In the genomic region with DNA sequence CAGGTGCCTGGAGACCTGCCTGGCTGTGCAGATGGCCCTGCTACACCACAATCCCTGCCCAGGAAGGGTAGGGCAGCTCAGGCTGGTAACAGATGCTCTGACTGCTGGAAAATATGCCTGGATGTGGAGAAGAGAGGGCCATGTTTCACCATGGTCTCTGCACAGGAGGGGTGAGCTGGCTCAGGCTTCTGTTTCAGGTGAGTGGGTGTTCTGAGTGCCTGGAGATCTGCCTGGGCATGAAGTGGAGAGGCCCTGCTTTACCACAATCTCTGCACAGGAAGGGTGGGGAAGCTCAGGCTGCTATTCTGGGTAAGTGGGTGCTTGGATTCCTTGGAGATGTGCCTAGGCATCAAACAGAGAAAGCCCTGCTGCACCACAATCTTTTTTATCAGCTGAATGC, we compare ENCODE assay signal across 13 cellular contexts.
DNase-seq lines count a peak whose midpoint lies in the region; ATAC-seq, FAIRE-seq and TF ChIP-seq lines count a peak whose summit lies in the region.
"Had no signal": no experiment of that assay in that cellular context is flagged by ENCODE, and none has a peak within 500 bp of the region (broad histone marks: within the 10 kb centered on the region; RNA-seq: fewer than 3 reads in every experiment).

No MANE protein-coding gene starts in this region.

- H3K9me3 ChIP-seq in MM.1S (replicated peaks; ENCODE audit: insufficient read depth, low read length) = no peaks in the 10 kb centered on the region
- H3K9me3 ChIP-seq in keratinocyte (ENCODE audit: control insufficient read depth, low read depth, low read length) = no peaks in the 10 kb centered on the region

- H2AFZ ChIP-seq in MM.1S (ENCODE audit: low read length) = peak overlapping the region; percentile 7; the same call in 1 of the 2 replicates
- H2AFZ ChIP-seq in keratinocyte (ENCODE audit: control insufficient read depth, low read length) = peak overlapping the region; percentile 64

- H3K36me3 ChIP-seq in MM.1S (replicated peaks; ENCODE audit: insufficient read depth, low read length) (no peaks in the 10 kb centered on the region), keratinocyte (ENCODE audit: control insufficient read depth in 2 of 2, extremely low read depth in 1 of 2, insufficient read depth in 2 of 2, low read length in 2 of 2) (no peaks in the 10 kb centered on the region)
- H3K36me3 ChIP-seq: gastroesophageal sphincter had no signal

- H3K4me2 ChIP-seq in MM.1S (ENCODE audit: low read depth, low read length) (peak overlapping the region; percentile 25; the same call in 1 of the 2 replicates), keratinocyte (ENCODE audit: control insufficient read depth, extremely low read depth, insufficient read depth, low read depth, low read length) (peak overlapping the region; percentile 80)

- H3K27ac ChIP-seq in MM.1S (ENCODE audit: low read length) = peak overlapping the region; percentile 53; the same call in 1 of the 2 replicates
- H3K27ac ChIP-seq in keratinocyte (ENCODE audit: control insufficient read depth, insufficient read depth, low read length) = peak overlapping the region; percentile 74
- H3K27ac ChIP-seq: gastroesophageal sphincter had no signal

- TF ChIP-seq CTCF in MM.1S (IDR thresholded peaks at IDR 0.05; ENCODE audit: low read length) (no peak), keratinocyte (optimal IDR thresholded peaks at IDR 0.05 in 1 of 3, IDR thresholded peaks at IDR 0.05 in 1 of 3, conservative IDR thresholded peaks at IDR 0.05 in 1 of 3; ENCODE audit: extremely low read depth in 1 of 3, insufficient read depth in 2 of 3, low read length in 3 of 3) (no peak)

- dilution Hi-C loops in keratinocyte (cut with MboI; ENCODE audit: extremely low pct_ligation_motif_present, low sequenced_read_pairs) = no loop called here

- no peaks in the 10 kb centered on the region for H3K27me3 ChIP-seq in MM.1S (replicated peaks; ENCODE audit: insufficient read depth, low read length)
- H3K27me3 ChIP-seq in keratinocyte (ENCODE audit: control insufficient read depth, extremely low read depth, insufficient read depth, low read length) = no peaks in the 10 kb centered on the region
- H3K27me3 ChIP-seq: gastroesophageal sphincter had no signal

- H3K79me2 ChIP-seq in MM.1S (ENCODE audit: low read length) (no peaks in the 10 kb centered on the region), keratinocyte (ENCODE audit: control insufficient read depth, insufficient read depth, low read length) (no peaks in the 10 kb centered on the region)

- peaks cover 45% of the 10 kb centered on the region for H3K4me1 ChIP-seq in MM.1S (ENCODE audit: low read length)
- H3K4me1 ChIP-seq in keratinocyte (ENCODE audit: control insufficient read depth, extremely low read depth, insufficient read depth, low read length) = peaks cover 35% of the 10 kb centered on the region
- H3K4me1 ChIP-seq: gastroesophageal sphincter had no signal

- peaks cover 13% of the 10 kb centered on the region; the same call in 1 of the 2 replicates for H3F3A ChIP-seq in MM.1S (ENCODE audit: insufficient read depth, low read length)

- H4K20me1 ChIP-seq in MM.1S (ENCODE audit: insufficient read depth, low read length) = no peaks in the 10 kb centered on the region
- no peaks in the 10 kb centered on the region for H4K20me1 ChIP-seq in keratinocyte (ENCODE audit: control insufficient read depth, extremely low read depth, insufficient read depth, low read length)

- peak overlapping the region; percentile 14; the same call in 1 of the 2 replicates for H3K9ac ChIP-seq in MM.1S (ENCODE audit: low read length)
- peak overlapping the region; percentile 57 for H3K9ac ChIP-seq in keratinocyte (ENCODE audit: control insufficient read depth, extremely low read depth, insufficient read depth, low read length)

- H3K9me2 ChIP-seq in MM.1S (replicated peaks; ENCODE audit: insufficient read depth, low read length) = no peaks in the 10 kb centered on the region

- ATAC-seq in GM21360 (IDR thresholded peaks at IDR 0.05; ENCODE audit: unreplicated experiment) (peak; percentile 28), GM18868 (IDR thresholded peaks at IDR 0.05; ENCODE audit: unreplicated experiment) (no peak)
- ATAC-seq: gastroesophageal sphincter had no signal

- no peaks in the 10 kb centered on the region for H3K9me1 ChIP-seq in keratinocyte (ENCODE audit: control insufficient read depth, extremely low read depth, insufficient read depth, low read length)

- DNase-seq in MM.1S (peak; percentile 20), keratinocyte (ENCODE audit: low read depth, low spot score) (peak; percentile 88), retina (no peak), EL (no peak), AG20443 (ENCODE audit: low spot score) (no peak)
- DNase-seq: activated CD4-positive, alpha-beta T cell treated with anti-CD3 and anti-CD28 coated beads, Interleukin-2, amount 10 ng/mL, durations not matched to agents 24 days and 14 days; activated naive CD4-positive, alpha-beta T cell treated with anti-CD3 and anti-CD28 coated beads for 36 hours; Calu3; GOT3 had no signal

- H3K4me3 ChIP-seq in GM08714 (ENCODE audit: low read length) = peak overlapping the region; percentile 3; the same call in 1 of the 2 replicates
- no peak overlapping the region for H3K4me3 ChIP-seq in MM.1S (ENCODE audit: low read length)
- H3K4me3 ChIP-seq in keratinocyte (ENCODE audit: control insufficient read depth in 2 of 3, extremely low read depth in 1 of 3, insufficient read depth in 2 of 3, low read depth in 1 of 3, low read length in 3 of 3) = peak overlapping the region; percentile 30 to 43 (median 41)
- H3K4me3 ChIP-seq: gastroesophageal sphincter had no signal

- FAIRE-seq in keratinocyte (lab: Jason Lieb, UNC) = peak; percentile 99

Comparison
In these comparisons a context has a peak if more than half of its experiments do, and no peak if none do; other contexts are left out.
1. DNase-seq: peak in MM.1S (single experiment) and keratinocyte (single experiment); none in retina (single experiment), EL (single experiment) and AG20443 (single experiment).